ENCODE assay signal across 10 cellular contexts in the genomic region with DNA sequence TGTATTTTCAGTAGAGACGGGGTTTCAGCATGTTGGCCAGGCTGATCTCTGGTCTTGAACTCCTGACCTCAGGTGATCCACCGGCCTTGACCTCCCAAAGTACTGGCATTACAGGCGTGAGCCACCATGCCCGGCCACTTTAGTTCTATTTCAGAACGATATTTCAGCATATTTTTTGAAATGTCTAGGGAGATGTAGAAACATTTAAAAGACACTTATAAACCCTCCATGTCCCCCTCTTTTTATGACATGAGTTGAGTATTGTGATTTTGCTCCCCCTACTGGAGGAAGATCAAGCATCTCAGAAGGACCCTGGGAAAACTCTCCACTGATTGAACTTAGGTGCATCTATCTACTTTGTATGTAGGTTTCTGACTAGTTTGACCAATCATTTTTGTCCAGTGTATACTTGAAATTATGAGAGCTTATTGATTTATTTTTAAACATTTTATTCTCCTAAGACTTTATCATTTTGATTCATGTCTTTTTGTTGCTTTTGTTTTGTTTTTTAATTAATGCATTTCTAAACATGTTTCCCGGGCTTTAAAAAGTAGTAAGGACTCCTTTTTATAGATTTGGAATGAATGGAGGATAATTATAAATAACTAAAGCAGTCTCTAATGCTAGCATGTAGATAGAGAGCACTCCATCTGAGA.
DNase-seq lines count a peak whose midpoint lies in the region; ATAC-seq and TF ChIP-seq lines count a peak whose summit lies in the region.
"Had no signal": no experiment of that assay in that cellular context is flagged by ENCODE, and none has a peak within 500 bp of the region (broad histone marks: within the 10 kb centered on the region; RNA-seq: fewer than 3 reads in every experiment).

No MANE protein-coding gene starts in this region.

- H4K20me1 ChIP-seq in neural cell (ENCODE audit: insufficient read depth) = no peaks in the 10 kb centered on the region

- POLR2A ChIA-PET in RWPE1 (lab: Yijun Ruan, JAX; ENCODE audit: low non-redundant PET) = no interaction called here

- peak; percentile 80 for ATAC-seq in HG03565 (IDR thresholded peaks at IDR 0.05; ENCODE audit: unreplicated experiment)
- ATAC-seq in GM21360 (IDR thresholded peaks at IDR 0.05; ENCODE audit: unreplicated experiment) = no peak

- H3K9me3 ChIP-seq in esophagus muscularis mucosa = no peaks in the 10 kb centered on the region
- no peaks in the 10 kb centered on the region for H3K9me3 ChIP-seq in neural cell (ENCODE audit: low read length)
- H3K9me3 ChIP-seq: SJSA1 had no signal

- H3K9me2 ChIP-seq in neural cell (ENCODE audit: insufficient read depth, low read length) = no peaks in the 10 kb centered on the region

- peak; percentile 50 for TF ChIP-seq RAD21 in neural cell (conservative IDR thresholded peaks at IDR 0.05)

- WGBS in esophagus muscularis mucosa = 72% methylated on average over 6 of the region's 6 CpGs

- H3F3A ChIP-seq in neural cell (ENCODE audit: insufficient read depth, low read length, poor library complexity, severe bottlenecking) = no peaks in the 10 kb centered on the region

- no peaks in the 10 kb centered on the region for H3K27me3 ChIP-seq in esophagus muscularis mucosa
- no peaks in the 10 kb centered on the region for H3K27me3 ChIP-seq in neural cell (ENCODE audit: insufficient read depth, low read depth, low read length)
- H3K27me3 ChIP-seq: SJSA1 had no signal

- TF ChIP-seq POLR2A in esophagus muscularis mucosa (IDR thresholded peaks at IDR 0.05; ENCODE audit: low read depth) = no peak

- intact Hi-C loops in esophagus muscularis mucosa (cut with DNase I) = no loop called here
- intact Hi-C loops in posterior vena cava (cut with DNase I) = no loop called here

- H3K4me1 ChIP-seq in esophagus muscularis mucosa = peaks cover 0 to 8% (median 4%) of the 10 kb centered on the region in 4 donors
- H3K4me1 ChIP-seq: SJSA1 had no signal

- peaks cover 7 to 27% (median 21%) of the 10 kb centered on the region in 4 donors for H3K36me3 ChIP-seq in esophagus muscularis mucosa
- H3K36me3 ChIP-seq in neural cell (ENCODE audit: insufficient read depth, low read length) = peaks cover 4% of the 10 kb centered on the region

- CTCF ChIA-PET in RWPE1 (lab: Yijun Ruan, JAX) = no interaction called here

- H3K4me3 ChIP-seq in GM12865 (ENCODE audit: low read depth, low read length) = no peak overlapping the region
- no peak overlapping the region for H3K4me3 ChIP-seq in esophagus muscularis mucosa
- no peak overlapping the region for H3K4me3 ChIP-seq in neural cell (ENCODE audit: low read length)
- H3K4me3 ChIP-seq: SJSA1, skin epidermis had no signal

- H3K27ac ChIP-seq in RWPE1 (no peak overlapping the region), esophagus muscularis mucosa (replicated peaks in 1 of 4) (no peak overlapping the region), neural cell (ENCODE audit: low read length) (no peak overlapping the region)
- H3K27ac ChIP-seq: SJSA1, skin epidermis had no signal

- H3K79me2 ChIP-seq in neural cell (replicated peaks; ENCODE audit: insufficient read depth, low read length) = no peaks in the 10 kb centered on the region

- no peak overlapping the region for H2AFZ ChIP-seq in neural cell (ENCODE audit: low read depth, low read length)

- no peak overlapping the region for H3K4me2 ChIP-seq in neural cell (ENCODE audit: low read length)

- TF ChIP-seq EP300 in esophagus muscularis mucosa (IDR thresholded peaks at IDR 0.05) (no peak), neural cell (conservative IDR thresholded peaks at IDR 0.05; ENCODE audit: poor library complexity, severe bottlenecking) (no peak)

- TF ChIP-seq CTCF in GM12865 (IDR thresholded peaks at IDR 0.05; ENCODE audit: insufficient read depth, low read depth, low read length, missing control alignments) (peak; percentile 65), RWPE1 (conservative IDR thresholded peaks at IDR 0.05; ENCODE audit: low read depth) (peak; percentile 72), esophagus muscularis mucosa (IDR thresholded peaks at IDR 0.05) (peak; percentile 59 to 72 (median 71)), neural cell (IDR thresholded peaks at IDR 0.05; ENCODE audit: poor library complexity, severe bottlenecking) (peak; percentile 66)

- DNase-seq in AG20443 (ENCODE audit: low spot score) = peak; percentile 42
- peak; percentile 71 for DNase-seq in GM12865 (ENCODE audit: low read depth)
- DNase-seq in RWPE1 (ENCODE audit: low spot score) = peak; percentile 36
- no peak for DNase-seq in esophagus muscularis mucosa (ENCODE audit: extremely low spot score)
- DNase-seq in posterior vena cava (ENCODE audit: low spot score) = no peak

- H3K9ac ChIP-seq in neural cell (ENCODE audit: low read length) = no peak overlapping the region

TF ChIP-seq in neural cell, 6 proteins besides CTCF, POLR2A, EP300 and RAD21:
- TF ChIP-seq POLR2AphosphoS5 (IDR thresholded peaks at IDR 0.05) (no peak), SMC3 (conservative IDR thresholded peaks at IDR 0.05; ENCODE audit: poor library complexity) (peak; percentile 70)

Comparison
In these comparisons a context has a peak if more than half of its experiments do, and no peak if none do; other contexts are left out.
1. DNase-seq: peak in AG20443 (single experiment), GM12865 (single experiment) and RWPE1 (single experiment); none in esophagus muscularis mucosa (single experiment) and posterior vena cava (single experiment).
2. Peak in every context shown above with its lines, with median percentiles within 50 percentile points of each other: CTCF ChIP-seq.